In the genomic region with DNA sequence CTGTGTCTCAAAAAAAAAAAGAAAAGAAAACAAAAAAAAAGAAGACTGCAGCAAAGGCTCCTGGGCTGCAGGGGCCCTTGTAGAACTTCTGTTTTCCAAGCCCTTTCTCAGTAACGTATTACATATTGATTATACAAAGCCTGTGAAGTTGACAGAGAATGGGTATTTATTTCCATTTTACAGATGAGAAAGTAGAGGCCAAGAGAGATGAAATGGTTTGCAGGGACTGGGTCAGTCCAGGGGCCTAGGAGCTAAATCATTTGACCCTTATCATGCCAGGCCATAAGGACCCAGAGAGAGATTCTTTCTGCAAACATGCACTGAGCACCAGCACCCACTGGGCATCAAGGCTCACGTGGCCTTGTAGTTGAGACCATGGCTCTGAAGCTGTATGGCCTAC, we compare ENCODE assay signal across 12 cellular contexts. TPM values are rescaled to one million over a fixed set of nuclear protein-coding genes. Genes with fewer than 3 reads are reported as not detected.
"Had no signal": no experiment of that assay in that cellular context is flagged by ENCODE, and none has a peak within 500 bp of the region (broad histone marks: within the 10 kb centered on the region; RNA-seq: fewer than 3 reads in every experiment).

No MANE protein-coding gene starts in this region.

- H3K4me2 ChIP-seq: KMS-11 had no signal

- H3K27ac ChIP-seq: GM23248, HL-60, KMS-11 had no signal

- H2AFZ ChIP-seq: GM23248 had no signal

- H3K4me3 ChIP-seq: GM23248, HAP-1 had no signal

- H3K36me3 ChIP-seq: HAP-1 had no signal

- ATAC-seq: HCT116 had no signal

- H3K9me3 ChIP-seq: HAP-1 had no signal

- H3K9ac ChIP-seq: GM23248, KMS-11 had no signal

- DNase-seq: GM23248, GOT3, HFFc6, IMR-90, KBM-7 had no signal

RNA-seq across cellular contexts. Expression of gene GPHA2, which starts 6.7 kb away (rescaled TPM):
- total RNA-seq: GM23248, H4, H7, HFFc6, HT1080, IMR-90 had no signal
- polyA plus RNA-seq: GM23248, IMR-90 had no signal

RNA-seq across cellular contexts. Expression of gene MAJIN, which starts 43.0 kb away (rescaled TPM):
- total RNA-seq: GM23248, H4, HFFc6, HT1080, IMR-90 had no signal
- polyA plus RNA-seq: GM23248, IMR-90 had no signal
